Comparison of ENCODE assay signal across 7 cellular contexts in genomic region chr3:155744626-155745324, GRCh38. TPM values are rescaled to one million over a fixed set of nuclear protein-coding genes. Genes with fewer than 3 reads are reported as not detected.
A peak's percentile ranks its signal among the peaks of the same experiment; 100 is the strongest.
DNase-seq lines count a peak whose midpoint lies in the region; ATAC-seq, FAIRE-seq and TF ChIP-seq lines count a peak whose summit lies in the region.

PLCH1 (minus strand) TSS chr3:155745071; CDS start chr3:155704224, 40,847 bp downstream.

- no peak for FAIRE-seq in kidney (lab: Jason Lieb, UNC)

- DNase-seq in GM13977 (ENCODE audit: low spot score) (peak; percentile 59), NCI-H2081 treated with DMSO at 0.1 percent for 48 hours (lab: John Stamatoyannopoulos, UW) (peak; percentile 70), WERI-Rb-1 (peak; percentile 90), cerebellum (ENCODE audit: low spot score) (peak; percentile 46), kidney (peak; percentile 90), spleen (peak; percentile 87)

- H3K9me3 ChIP-seq in WERI-Rb-1 (ENCODE audit: severe bottlenecking) (no peaks in the 10 kb centered on the region), kidney (ENCODE audit: control insufficient read depth in 1 of 2, low read length in 2 of 2) (no peaks in the 10 kb centered on the region), spleen (no peaks in the 10 kb centered on the region)

- H3K27ac ChIP-seq in WERI-Rb-1, result peak within 1 kb of the TSS; percentile 46
- H3K27ac ChIP-seq in kidney (ENCODE audit: low read depth in 2 of 2, low read length in 2 of 2), result peak within 1 kb of the TSS in 1 of 2 donors; percentile 51
- H3K27ac ChIP-seq in spleen, result no peak within 1 kb of the TSS

- ATAC-seq in HG02938 (IDR thresholded peaks at IDR 0.05; ENCODE audit: unreplicated experiment), result peak; percentile 55

- intact Hi-C loops in kidney (cut with DNase I), result no loop called here
- intact Hi-C loops in spleen (cut with DNase I; ENCODE audit: low total_unique reads), result no loop called here

- 1 to 2% (median 1%) methylated on average over 26 to 33 of the region's 33 CpGs for WGBS in spleen, 5 donors

- H3K4me1 ChIP-seq in kidney (ENCODE audit: control insufficient read depth in 1 of 2, insufficient read depth in 1 of 2, low read depth in 1 of 2, low read length in 2 of 2), result no peaks in the 10 kb centered on the region
- peaks cover 6 to 31% (median 27%) of the 10 kb centered on the region in 6 donors for H3K4me1 ChIP-seq in spleen

- H3K27me3 ChIP-seq in WERI-Rb-1 (ENCODE audit: insufficient read depth, low read depth, severe bottlenecking), result no peaks in the 10 kb centered on the region
- peaks cover 0 to 73% (median 20%) of the 10 kb centered on the region in 7 donors for H3K27me3 ChIP-seq in spleen (replicated peaks in 1 of 7)

- H3K4me3 ChIP-seq in WERI-Rb-1 (ENCODE audit: low read depth, low read length), result peak within 1 kb of the TSS; percentile 87
- peak within 1 kb of the TSS; percentile 64 to 88 for H3K4me3 ChIP-seq in kidney (ENCODE audit: low read length in 2 of 2)
- H3K4me3 ChIP-seq in spleen, result peak within 1 kb of the TSS; percentile 41 to 76 (median 49)

- no peak for TF ChIP-seq POLR2A in spleen (IDR thresholded peaks at IDR 0.05)

- peak within 1 kb of the TSS; percentile 20 to 41 for H3K9ac ChIP-seq in kidney (ENCODE audit: low read length in 2 of 2)

- H3K36me3 ChIP-seq in WERI-Rb-1 (no peaks in the 10 kb centered on the region), kidney (ENCODE audit: control insufficient read depth in 1 of 2, insufficient read depth in 2 of 2, low read length in 2 of 2) (no peaks in the 10 kb centered on the region), spleen (no peaks in the 10 kb centered on the region)

- no peak for TF ChIP-seq CTCF in GM13977 (IDR thresholded peaks at IDR 0.05; ENCODE audit: extremely low read depth, insufficient read depth, missing control alignments)
- TF ChIP-seq CTCF in WERI-Rb-1 (IDR thresholded peaks at IDR 0.05; ENCODE audit: low read depth, low read length), result no peak
- TF ChIP-seq CTCF in kidney (IDR thresholded peaks at IDR 0.05; ENCODE audit: borderline replicate concordance, extremely low read depth, insufficient read depth), result no peak
- TF ChIP-seq CTCF in spleen (IDR thresholded peaks at IDR 0.05 in 8 of 11, conservative IDR thresholded peaks at IDR 0.05 in 3 of 11), result no peak

- in situ Hi-C loops in GM13977 (cut with MboI; ENCODE audit: low pct_unique_long_range_greater_than_20kb, low sequenced_read_pairs, unreplicated experiment), result no loop called here

RNA-seq across cellular contexts. Expression of gene PLCH1, which starts in this region (rescaled TPM):
- total RNA-seq in cerebellum (25.0 TPM), kidney (9.6 TPM), spleen (under 1 TPM in 6 of 7 donors, not detected in 1; 0.06 to 0.37 (median 0.23) TPM)
- polyA plus RNA-seq in kidney (ENCODE audit: insufficient read depth, low read depth, low replicate concordance) (1.6 TPM), spleen (under 1 TPM; 0.02 to 0.04 (median 0.03) TPM)

Comparison
In these comparisons a context has a peak if more than half of its experiments do, and no peak if none do; other contexts are left out.
1. Peak in DNase-seq and H3K4me3 ChIP-seq in spleen; RNA of the gene not detected or under 1 TPM.